2 cellular contexts compared by ENCODE assay signal in genomic region chr20:46688151-46689081, GRCh38.
TF ChIP-seq lines count a peak whose summit lies in the region.

No MANE protein-coding gene starts in this region.

TF ChIP-seq in K562, 482 proteins besides CTCF, POLR2A, EP300 and RAD21 (continues in another document):
- TF ChIP-seq ZFP36 (IDR thresholded peaks at IDR 0.05; ENCODE audit: low read depth, low read length, partially characterized antibody), result no peak
- no peak for TF ChIP-seq RBM39 (optimal IDR thresholded peaks at IDR 0.05; ENCODE audit: low read depth, low read length)
- TF ChIP-seq HDAC3 (IDR thresholded peaks at IDR 0.05; ENCODE audit: borderline replicate concordance, partially characterized antibody), result peak; percentile 29
- no peak for TF ChIP-seq ZNF384 (IDR thresholded peaks at IDR 0.05; ENCODE audit: low read depth, low read length)
- TF ChIP-seq MGA (IDR thresholded peaks at IDR 0.05), result peak; percentile 48
- TF ChIP-seq MNT (conservative IDR thresholded peaks at IDR 0.05), result peak; percentile 85 to 93
- TF ChIP-seq, protein P1, sequence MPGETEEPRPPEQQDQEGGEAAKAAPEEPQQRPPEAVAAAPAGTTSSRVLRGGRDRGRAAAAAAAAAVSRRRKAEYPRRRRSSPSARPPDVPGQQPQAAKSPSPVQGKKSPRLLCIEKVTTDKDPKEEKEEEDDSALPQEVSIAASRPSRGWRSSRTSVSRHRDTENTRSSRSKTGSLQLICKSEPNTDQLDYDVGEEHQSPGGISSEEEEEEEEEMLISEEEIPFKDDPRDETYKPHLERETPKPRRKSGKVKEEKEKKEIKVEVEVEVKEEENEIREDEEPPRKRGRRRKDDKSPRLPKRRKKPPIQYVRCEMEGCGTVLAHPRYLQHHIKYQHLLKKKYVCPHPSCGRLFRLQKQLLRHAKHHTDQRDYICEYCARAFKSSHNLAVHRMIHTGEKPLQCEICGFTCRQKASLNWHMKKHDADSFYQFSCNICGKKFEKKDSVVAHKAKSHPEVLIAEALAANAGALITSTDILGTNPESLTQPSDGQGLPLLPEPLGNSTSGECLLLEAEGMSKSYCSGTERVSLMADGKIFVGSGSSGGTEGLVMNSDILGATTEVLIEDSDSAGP (CRISPR knock-in tag; IDR thresholded peaks at IDR 0.05), result no peak
- TF ChIP-seq SAFB2 (IDR thresholded peaks at IDR 0.05; ENCODE audit: borderline replicate concordance, low read depth, low read length, severe bottlenecking), result no peak
- TF ChIP-seq GTF2E2 (tag; IDR thresholded peaks at IDR 0.05), result 0 out of 2 replicates have a peak, but pooled peaks have one; percentile 69

TF ChIP-seq in liver, 16 proteins besides CTCF, POLR2A, EP300 and RAD21:
- TF ChIP-seq FOXA1 (IDR thresholded peaks at IDR 0.05) (no peak), EGR1 (IDR thresholded peaks at IDR 0.05; ENCODE audit: low read depth in 2 of 2) (no peak), FOXA2 (IDR thresholded peaks at IDR 0.05) (no peak), TAF1 (conservative IDR thresholded peaks at IDR 0.05) (no peak), SP1 (IDR thresholded peaks at IDR 0.05) (no peak), GABPA (IDR thresholded peaks at IDR 0.05 in 1 of 2, conservative IDR thresholded peaks at IDR 0.05 in 1 of 2) (no peak), YY1 (IDR thresholded peaks at IDR 0.05) (no peak), RXRA (IDR thresholded peaks at IDR 0.05) (no peak), HNF4G (IDR thresholded peaks at IDR 0.05) (no peak), JUND (IDR thresholded peaks at IDR 0.05) (no peak), NR2F2 (IDR thresholded peaks at IDR 0.05) (no peak), ZBTB33 (IDR thresholded peaks at IDR 0.05) (no peak), HNF4A (conservative IDR thresholded peaks at IDR 0.05) (no peak)
- TF ChIP-seq, protein P2, sequence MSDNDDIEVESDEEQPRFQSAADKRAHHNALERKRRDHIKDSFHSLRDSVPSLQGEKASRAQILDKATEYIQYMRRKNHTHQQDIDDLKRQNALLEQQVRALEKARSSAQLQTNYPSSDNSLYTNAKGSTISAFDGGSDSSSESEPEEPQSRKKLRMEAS (IDR thresholded peaks at IDR 0.05), result no peak
- TF ChIP-seq, protein P3, sequence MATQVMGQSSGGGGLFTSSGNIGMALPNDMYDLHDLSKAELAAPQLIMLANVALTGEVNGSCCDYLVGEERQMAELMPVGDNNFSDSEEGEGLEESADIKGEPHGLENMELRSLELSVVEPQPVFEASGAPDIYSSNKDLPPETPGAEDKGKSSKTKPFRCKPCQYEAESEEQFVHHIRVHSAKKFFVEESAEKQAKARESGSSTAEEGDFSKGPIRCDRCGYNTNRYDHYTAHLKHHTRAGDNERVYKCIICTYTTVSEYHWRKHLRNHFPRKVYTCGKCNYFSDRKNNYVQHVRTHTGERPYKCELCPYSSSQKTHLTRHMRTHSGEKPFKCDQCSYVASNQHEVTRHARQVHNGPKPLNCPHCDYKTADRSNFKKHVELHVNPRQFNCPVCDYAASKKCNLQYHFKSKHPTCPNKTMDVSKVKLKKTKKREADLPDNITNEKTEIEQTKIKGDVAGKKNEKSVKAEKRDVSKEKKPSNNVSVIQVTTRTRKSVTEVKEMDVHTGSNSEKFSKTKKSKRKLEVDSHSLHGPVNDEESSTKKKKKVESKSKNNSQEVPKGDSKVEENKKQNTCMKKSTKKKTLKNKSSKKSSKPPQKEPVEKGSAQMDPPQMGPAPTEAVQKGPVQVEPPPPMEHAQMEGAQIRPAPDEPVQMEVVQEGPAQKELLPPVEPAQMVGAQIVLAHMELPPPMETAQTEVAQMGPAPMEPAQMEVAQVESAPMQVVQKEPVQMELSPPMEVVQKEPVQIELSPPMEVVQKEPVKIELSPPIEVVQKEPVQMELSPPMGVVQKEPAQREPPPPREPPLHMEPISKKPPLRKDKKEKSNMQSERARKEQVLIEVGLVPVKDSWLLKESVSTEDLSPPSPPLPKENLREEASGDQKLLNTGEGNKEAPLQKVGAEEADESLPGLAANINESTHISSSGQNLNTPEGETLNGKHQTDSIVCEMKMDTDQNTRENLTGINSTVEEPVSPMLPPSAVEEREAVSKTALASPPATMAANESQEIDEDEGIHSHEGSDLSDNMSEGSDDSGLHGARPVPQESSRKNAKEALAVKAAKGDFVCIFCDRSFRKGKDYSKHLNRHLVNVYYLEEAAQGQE (IDR thresholded peaks at IDR 0.05), result no peak
